1 cellular context compared by ENCODE assay signal in genomic region chr1:205590777-205591513, GRCh38.
TF ChIP-seq lines count a peak whose summit lies in the region.

No MANE protein-coding gene starts in this region.

TF ChIP-seq in SK-N-SH, 30 proteins besides CTCF, POLR2A, EP300 and RAD21 (continued from another document):
- no peak for TF ChIP-seq MAX (IDR thresholded peaks at IDR 0.05; ENCODE audit: low read depth)
- no peak for TF ChIP-seq CHD2 (IDR thresholded peaks at IDR 0.05; ENCODE audit: low read length, partially characterized antibody)
